ENCODE assay signal across 1 cellular context in genomic region chr2:120879401-120880295, GRCh38.
TF ChIP-seq lines count a peak whose summit lies in the region.

No MANE protein-coding gene starts in this region.

TF ChIP-seq in IMR-90, 13 proteins besides CTCF, POLR2A, EP300 and RAD21:
- TF ChIP-seq RCOR1 (IDR thresholded peaks at IDR 0.05; ENCODE audit: insufficient replicate concordance, low read length) (no peak), SMC3 (IDR thresholded peaks at IDR 0.05; ENCODE audit: low read depth, low read length) (no peak), BHLHE40 (IDR thresholded peaks at IDR 0.05; ENCODE audit: low read depth, low read length) (no peak), MAZ (IDR thresholded peaks at IDR 0.05; ENCODE audit: borderline replicate concordance, low read depth, low read length) (no peak), FOS (IDR thresholded peaks at IDR 0.05; ENCODE audit: low read depth, low read length) (no peak)
- TF ChIP-seq, protein P1, sequence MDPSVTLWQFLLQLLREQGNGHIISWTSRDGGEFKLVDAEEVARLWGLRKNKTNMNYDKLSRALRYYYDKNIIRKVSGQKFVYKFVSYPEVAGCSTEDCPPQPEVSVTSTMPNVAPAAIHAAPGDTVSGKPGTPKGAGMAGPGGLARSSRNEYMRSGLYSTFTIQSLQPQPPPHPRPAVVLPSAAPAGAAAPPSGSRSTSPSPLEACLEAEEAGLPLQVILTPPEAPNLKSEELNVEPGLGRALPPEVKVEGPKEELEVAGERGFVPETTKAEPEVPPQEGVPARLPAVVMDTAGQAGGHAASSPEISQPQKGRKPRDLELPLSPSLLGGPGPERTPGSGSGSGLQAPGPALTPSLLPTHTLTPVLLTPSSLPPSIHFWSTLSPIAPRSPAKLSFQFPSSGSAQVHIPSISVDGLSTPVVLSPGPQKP (IDR thresholded peaks at IDR 0.05; ENCODE audit: borderline replicate concordance, low read depth, low read length) = no peak
